8 cellular contexts compared by ENCODE assay signal in genomic region chr6:157314705-157315321, GRCh38. TPM values are rescaled to one million over a fixed set of nuclear protein-coding genes. Genes with fewer than 3 reads are reported as not detected.
A peak's percentile ranks its signal among the peaks of the same experiment; 100 is the strongest.
DNase-seq lines count a peak whose midpoint lies in the region; ATAC-seq and TF ChIP-seq lines count a peak whose summit lies in the region.

No MANE protein-coding gene starts in this region.

- H3K9me3 ChIP-seq in right cardiac atrium (ENCODE audit: control insufficient read depth, low read length) = no peaks in the 10 kb centered on the region

- intact Hi-C loops in right cardiac atrium (cut with DNase I) (loop anchor here (2.0 to 10.0 kb wide), 6 partner anchors 67 to 352 kb away; partner anchors contain the start of gene ZDHHC14 (in 1 of the 4)), lower leg skin (cut with DNase I; ENCODE audit: low total_unique reads) (loop anchor here (5.0 kb wide), 1 partner anchor 352 kb away; no protein-coding TSS in a partner anchor)

- H3K9me3 Mint-ChIP-seq in activated naive CD4-positive, alpha-beta T cell treated with anti-CD3 and anti-CD28 coated beads, Interleukin-2, amount 50 U/mL, for 72 hours = no peaks in the 10 kb centered on the region
- H3K9me3 Mint-ChIP-seq in stimulated activated naive CD8-positive, alpha-beta T cell treated with anti-CD3 and anti-CD28 coated beads, Interleukin-15, amount 100 ng/mL, for 72 hours = no peaks in the 10 kb centered on the region

- WGBS in right cardiac atrium = 17% methylated on average over 7 of the region's 7 CpGs
- WGBS in lower leg skin, 2 donors = 20% methylated on average over 7 of the region's 7 CpGs

- no peaks in the 10 kb centered on the region for H3K27me3 Mint-ChIP-seq in stimulated activated naive CD8-positive, alpha-beta T cell treated with anti-CD3 and anti-CD28 coated beads, Interleukin-15, amount 100 ng/mL, for 72 hours

- ATAC-seq in GM19023 (IDR thresholded peaks at IDR 0.05; ENCODE audit: unreplicated experiment) = peak; percentile 63
- peak; percentile 83 for ATAC-seq in HG03342 (IDR thresholded peaks at IDR 0.05; ENCODE audit: unreplicated experiment)
- peak; percentile 51 to 83 for ATAC-seq in activated naive CD4-positive, alpha-beta T cell treated with anti-CD3 and anti-CD28 coated beads, Interleukin-2, amount 50 U/mL, for 72 hours
- ATAC-seq in right cardiac atrium = peak; percentile 51 to 58
- peak; percentile 88 for ATAC-seq in stimulated activated naive CD8-positive, alpha-beta T cell treated with anti-CD3 and anti-CD28 coated beads, Interleukin-15, amount 100 ng/mL, for 72 hours

- no peak overlapping the region for H3K27ac ChIP-seq in right cardiac atrium (ENCODE audit: low read length)

- H3K27me3 ChIP-seq in right cardiac atrium (ENCODE audit: control insufficient read depth, insufficient read depth) = no peaks in the 10 kb centered on the region

- peaks cover 2% of the 10 kb centered on the region for H3K4me1 ChIP-seq in right cardiac atrium (ENCODE audit: control insufficient read depth, insufficient read depth, low read length)

- no peak overlapping the region for H3K4me3 ChIP-seq in right cardiac atrium (ENCODE audit: low read length)
- H3K4me3 ChIP-seq in lower leg skin (ENCODE audit: low read depth, poor library complexity, severe bottlenecking) = no peak overlapping the region

- H3K36me3 Mint-ChIP-seq in activated naive CD4-positive, alpha-beta T cell treated with anti-CD3 and anti-CD28 coated beads, Interleukin-2, amount 50 U/mL, for 72 hours = no peaks in the 10 kb centered on the region

- peaks cover 10% of the 10 kb centered on the region for H3K4me1 Mint-ChIP-seq in stimulated activated naive CD8-positive, alpha-beta T cell treated with anti-CD3 and anti-CD28 coated beads, Interleukin-15, amount 100 ng/mL, for 72 hours

- H3K4me3 Mint-ChIP-seq in stimulated activated naive CD8-positive, alpha-beta T cell treated with anti-CD3 and anti-CD28 coated beads, Interleukin-15, amount 100 ng/mL, for 72 hours = no peak overlapping the region

- H3K27ac Mint-ChIP-seq in activated naive CD4-positive, alpha-beta T cell treated with anti-CD3 and anti-CD28 coated beads, Interleukin-2, amount 50 U/mL, for 72 hours = no peak overlapping the region
- H3K27ac Mint-ChIP-seq in stimulated activated naive CD8-positive, alpha-beta T cell treated with anti-CD3 and anti-CD28 coated beads, Interleukin-15, amount 100 ng/mL, for 72 hours = no peak overlapping the region

- TF ChIP-seq POLR2A in lower leg skin (IDR thresholded peaks at IDR 0.05) = no peak

- peak; percentile 71 for DNase-seq in AG20443 (ENCODE audit: low spot score)
- no peak for DNase-seq in activated naive CD4-positive, alpha-beta T cell treated with anti-CD3 and anti-CD28 coated beads, Interleukin-2, amount 50 U/mL, for 72 hours (ENCODE audit: low spot score in 2 of 2)
- DNase-seq in right cardiac atrium = no peak
- DNase-seq in stimulated activated naive CD8-positive, alpha-beta T cell treated with anti-CD3 and anti-CD28 coated beads, Interleukin-15, amount 100 ng/mL, for 72 hours = peak in 1 of 2 donors; percentile 18
- DNase-seq in lower leg skin (ENCODE audit: low spot score in 2 of 2) = no peak
- no peak for DNase-seq in NCI-H774 (lab: John Stamatoyannopoulos, UW)

- TF ChIP-seq CTCF in lower leg skin (IDR thresholded peaks at IDR 0.05) = peak in 1 of 3 donors; percentile 58

RNA-seq across cellular contexts. Expression of gene TMEM242, which starts 8.5 kb away (rescaled TPM):
- total RNA-seq in activated naive CD4-positive, alpha-beta T cell treated with anti-CD3 and anti-CD28 coated beads, Interleukin-2, amount 50 U/mL, for 72 hours = 1 to 10 TPM; 4.8 to 8.4 TPM
- total RNA-seq in right cardiac atrium = 10 to 100 TPM; 11.5 to 14.8 (median 13.8) TPM
- 12.3 TPM for polyA plus RNA-seq in right cardiac atrium
- total RNA-seq in lower leg skin = 1 to 10 TPM; 4.5 to 6.7 (median 4.8) TPM
